In genomic region chr2:215365184-215365658, GRCh38 we compare ENCODE assay signal across 1 cellular context.
TF ChIP-seq lines count a peak whose summit lies in the region.

No MANE protein-coding gene starts in this region.

TF ChIP-seq in IMR-90, 13 proteins besides CTCF, POLR2A, EP300 and RAD21:
- TF ChIP-seq MAZ (IDR thresholded peaks at IDR 0.05; ENCODE audit: borderline replicate concordance, low read depth, low read length) (no peak), CHD1 (IDR thresholded peaks at IDR 0.05; ENCODE audit: low read depth, low read length) (no peak), FOS (IDR thresholded peaks at IDR 0.05; ENCODE audit: low read depth, low read length) (no peak), NFE2L2 (IDR thresholded peaks at IDR 0.05; ENCODE audit: low read depth, low read length) (no peak), RFX5 (IDR thresholded peaks at IDR 0.05; ENCODE audit: low read depth, low read length) (no peak), MAFK (IDR thresholded peaks at IDR 0.05; ENCODE audit: low read depth, low read length) (no peak), RCOR1 (IDR thresholded peaks at IDR 0.05; ENCODE audit: insufficient replicate concordance, low read length) (no peak), CEBPB (IDR thresholded peaks at IDR 0.05; ENCODE audit: low read depth, low read length) (no peak), BHLHE40 (IDR thresholded peaks at IDR 0.05; ENCODE audit: low read depth, low read length) (no peak), MXI1 (IDR thresholded peaks at IDR 0.05; ENCODE audit: borderline replicate concordance, low read depth, low read length) (no peak), USF2 (IDR thresholded peaks at IDR 0.05; ENCODE audit: low read depth, low read length) (no peak), ELK1 (IDR thresholded peaks at IDR 0.05; ENCODE audit: borderline replicate concordance, low read depth, low read length) (no peak), SMC3 (IDR thresholded peaks at IDR 0.05; ENCODE audit: low read depth, low read length) (no peak)
